ENCODE assay signal across 9 cellular contexts in genomic region chr3:58117561-58118305, GRCh38.
A peak's percentile ranks its signal among the peaks of the same experiment; 100 is the strongest.
DNase-seq lines count a peak whose midpoint lies in the region; ATAC-seq and TF ChIP-seq lines count a peak whose summit lies in the region.
"Had no signal": no experiment of that assay in that cellular context is flagged by ENCODE, and none has a peak within 500 bp of the region (broad histone marks: within the 10 kb centered on the region; RNA-seq: fewer than 3 reads in every experiment).

No MANE protein-coding gene starts in this region.

- H3K9me3 ChIP-seq in ovary: no peaks in the 10 kb centered on the region

- H3K27ac ChIP-seq in ACC112 (ENCODE audit: low read depth, low read length): peak overlapping the region; percentile 75
- peak overlapping the region; percentile 90 for H3K27ac ChIP-seq in VCaP
- H3K27ac ChIP-seq in ovary: peak overlapping the region in 1 of 2 donors; percentile 60

- H3K27me3 ChIP-seq in ACC112 (ENCODE audit: insufficient read depth, low read length) (no peaks in the 10 kb centered on the region), ovary (no peaks in the 10 kb centered on the region)
- H3K27me3 ChIP-seq: dorsolateral prefrontal cortex had no signal

- no peak for TF ChIP-seq CTCF in VCaP (conservative IDR thresholded peaks at IDR 0.05)
- TF ChIP-seq CTCF in ovary (IDR thresholded peaks at IDR 0.05): no peak

- no peak for ATAC-seq in HG03039 (IDR thresholded peaks at IDR 0.05; ENCODE audit: unreplicated experiment)
- ATAC-seq in GM21786 (IDR thresholded peaks at IDR 0.05; ENCODE audit: unreplicated experiment): no peak

- intact Hi-C loops in ovary (cut with DNase I): no loop called here

- H3K36me3 ChIP-seq in ACC112 (ENCODE audit: insufficient read depth, low read length) (peaks cover 23% of the 10 kb centered on the region; the same call in 1 of the 2 replicates), ovary (no peaks in the 10 kb centered on the region)

- no peak overlapping the region for H2AFZ ChIP-seq in ACC112 (ENCODE audit: low read length, unreplicated experiment)

- TF ChIP-seq EP300 in ovary (IDR thresholded peaks at IDR 0.05): no peak

- H3K79me2 ChIP-seq in ACC112 (ENCODE audit: control insufficient read depth, insufficient read depth, low read length, unreplicated experiment): no peaks in the 10 kb centered on the region

- WGBS in ovary, 3 donors: 56 to 58% (median 57%) methylated on average over 15 of the region's 15 CpGs

- H3K4me1 ChIP-seq in ACC112 (ENCODE audit: control insufficient read depth, insufficient read depth, low read length, unreplicated experiment): peaks cover 12% of the 10 kb centered on the region
- H3K4me1 ChIP-seq in ovary (ENCODE audit: insufficient read depth): peaks cover 14% of the 10 kb centered on the region

- peak; percentile 81 for DNase-seq in fibroblast of the conjunctiva (ENCODE audit: low read depth)
- DNase-seq in ovary: peak; percentile 69 to 88 (median 75)
- no peak for DNase-seq in NCI-H2081 treated with DMSO at 0.1 percent for 48 hours (lab: John Stamatoyannopoulos, UW)
- no peak for DNase-seq in central memory CD4-positive, alpha-beta T cell

- H3K4me3 ChIP-seq in ACC112 (ENCODE audit: low read depth, low read length) (peak overlapping the region; percentile 31; the same call in 1 of the 2 replicates), ovary (no peak overlapping the region)
- H3K4me3 ChIP-seq: dorsolateral prefrontal cortex had no signal

- no peak for TF ChIP-seq POLR2A in ovary (IDR thresholded peaks at IDR 0.05)

Comparison
In these comparisons a context has a peak if more than half of its experiments do, and no peak if none do; other contexts are left out.
1. DNase-seq: peak in fibroblast of the conjunctiva (single experiment) and ovary (5 of 5); none in NCI-H2081 treated with DMSO at 0.1 percent for 48 hours (single experiment) and central memory CD4-positive, alpha-beta T cell (single experiment).